In genomic region chr2:177763532-177764265, GRCh38 we compare ENCODE assay signal across 8 cellular contexts.
A peak's percentile ranks its signal among the peaks of the same experiment; 100 is the strongest.
DNase-seq lines count a peak whose midpoint lies in the region; ATAC-seq and TF ChIP-seq lines count a peak whose summit lies in the region.

No MANE protein-coding gene starts in this region.

- H3K79me2 ChIP-seq in DND-41 (ENCODE audit: insufficient read depth, low read length) = no peaks in the 10 kb centered on the region
- no peaks in the 10 kb centered on the region for H3K79me2 ChIP-seq in PC-9 (ENCODE audit: low read depth)

- peak; percentile 83 for DNase-seq in DND-41
- peak in 1 of 2 experiments; percentile 70 for DNase-seq in PC-9
- peak; percentile 79 for DNase-seq in activated T-cell treated with anti-CD3 and anti-CD28 coated beads, Interleukin-2, amount 50 U/mL, for 24 hours
- DNase-seq in fibroblast of the conjunctiva (ENCODE audit: low read depth) = peak; percentile 57
- DNase-seq in nucleus accumbens (lab: John Stamatoyannopoulos, UW) = peak in 48 of 56 donors; percentile 2 to 74 (median 40)
- DNase-seq in superior temporal gyrus (ENCODE audit: extremely low spot score) = peak; percentile 84

- no peaks in the 10 kb centered on the region for H3K9me3 Mint-ChIP-seq in activated T-cell treated with anti-CD3 and anti-CD28 coated beads, Interleukin-2, amount 50 U/mL, for 24 hours

- no peak overlapping the region for H3K4me3 Mint-ChIP-seq in activated T-cell treated with anti-CD3 and anti-CD28 coated beads, Interleukin-2, amount 50 U/mL, for 24 hours

- no peak overlapping the region for H3K27ac Mint-ChIP-seq in activated T-cell treated with anti-CD3 and anti-CD28 coated beads, Interleukin-2, amount 50 U/mL, for 24 hours

- H3K36me3 ChIP-seq in DND-41 (ENCODE audit: insufficient read depth, low read length) (no peaks in the 10 kb centered on the region), HUES6 (ENCODE audit: control insufficient read depth, insufficient read depth, low read length) (no peaks in the 10 kb centered on the region), PC-9 (ENCODE audit: low read depth) (no peaks in the 10 kb centered on the region)

- H3K27me3 Mint-ChIP-seq in activated T-cell treated with anti-CD3 and anti-CD28 coated beads, Interleukin-2, amount 50 U/mL, for 24 hours = peaks cover 26% of the 10 kb centered on the region

- POLR2A ChIA-PET in PC-9 (lab: Charles Lee; ENCODE audit: unreplicated experiment) = no interaction called here

- H3K9ac ChIP-seq in DND-41 (ENCODE audit: low read depth, low read length) = no peak overlapping the region
- H3K9ac ChIP-seq in HUES6 (ENCODE audit: low read length) = no peak overlapping the region

- H3K4me1 Mint-ChIP-seq in activated T-cell treated with anti-CD3 and anti-CD28 coated beads, Interleukin-2, amount 50 U/mL, for 24 hours (ENCODE audit: low read depth) = peaks cover 3% of the 10 kb centered on the region

- H4K20me1 ChIP-seq in DND-41 (ENCODE audit: insufficient read depth, low read length) (no peaks in the 10 kb centered on the region), PC-9 (ENCODE audit: insufficient read depth) (no peaks in the 10 kb centered on the region)

- ATAC-seq in DND-41 (ENCODE audit: insufficient read depth, low read depth) = peak; percentile 98
- peak; percentile 97 for ATAC-seq in GM21576 (IDR thresholded peaks at IDR 0.05; ENCODE audit: unreplicated experiment)

- H3K36me3 Mint-ChIP-seq in activated T-cell treated with anti-CD3 and anti-CD28 coated beads, Interleukin-2, amount 50 U/mL, for 24 hours (ENCODE audit: low read depth) = no peaks in the 10 kb centered on the region

- H3K4me1 ChIP-seq in DND-41 (ENCODE audit: insufficient read depth, low read length) (no peaks in the 10 kb centered on the region), HUES6 (ENCODE audit: control insufficient read depth, insufficient read depth, low read length) (peaks cover 8% of the 10 kb centered on the region), PC-9 (replicated peaks; ENCODE audit: insufficient read depth) (no peaks in the 10 kb centered on the region)

- TF ChIP-seq CTCF in DND-41 (IDR thresholded peaks at IDR 0.05; ENCODE audit: borderline replicate concordance, extremely low read depth, low read length, poor library complexity, severe bottlenecking) (peak; percentile 87), PC-9 (conservative IDR thresholded peaks at IDR 0.05) (peak; percentile 93)

- H3K4me3 ChIP-seq in DND-41 (ENCODE audit: low read depth in 1 of 2, low read length in 2 of 2) = no peak overlapping the region
- H3K4me3 ChIP-seq in HUES6 (ENCODE audit: low read depth, low read length) = peak overlapping the region; percentile 35
- no peak overlapping the region for H3K4me3 ChIP-seq in PC-9

- intact Hi-C loops in PC-9 (cut with micrococcal nuclease; ENCODE audit: unreplicated experiment) = no loop called here

- no peaks in the 10 kb centered on the region for H3K9me2 ChIP-seq in PC-9 (ENCODE audit: insufficient read depth)

- H2AFZ ChIP-seq in DND-41 (ENCODE audit: low read depth, low read length) (peak overlapping the region; percentile 27; the same call in 1 of the 2 replicates), PC-9 (peak overlapping the region; percentile 3; the same call in 1 of the 2 replicates)

- H3K4me2 ChIP-seq in DND-41 (ENCODE audit: insufficient read depth, low read length) (no peak overlapping the region), PC-9 (no peak overlapping the region)

- H3K9me3 ChIP-seq in DND-41 (ENCODE audit: insufficient read depth, low read length, severe bottlenecking) (no peaks in the 10 kb centered on the region), HUES6 (ENCODE audit: control insufficient read depth, insufficient read depth, low read depth, low read length) (no peaks in the 10 kb centered on the region), PC-9 (ENCODE audit: insufficient read depth, low read depth) (no peaks in the 10 kb centered on the region)

- BruUV-seq in PC-9 (replicated peaks; lab: Mats Ljungman, UMichigan) = no TSS peak

- H3F3A ChIP-seq in PC-9 (ENCODE audit: insufficient read depth, low read depth) = no peaks in the 10 kb centered on the region

- H3K27me3 ChIP-seq in DND-41 (ENCODE audit: insufficient read depth, low read length, poor library complexity) = no peaks in the 10 kb centered on the region
- peaks cover 23% of the 10 kb centered on the region for H3K27me3 ChIP-seq in HUES6 (ENCODE audit: control insufficient read depth, insufficient read depth, low read length)
- no peaks in the 10 kb centered on the region for H3K27me3 ChIP-seq in PC-9 (ENCODE audit: insufficient read depth, low read depth)

- H3K27ac ChIP-seq in DND-41 (ENCODE audit: low read length) (no peak overlapping the region), HUES6 (ENCODE audit: low read depth, low read length) (no peak overlapping the region), PC-9 (no peak overlapping the region)

- CTCF ChIA-PET in PC-9 (lab: Charles Lee) = interaction anchor here (0.6 to 0.9 kb wide), 4 partner anchors 69 to 600 kb away, joined by 3 to 6 read pairs (median 4); no protein-coding TSS in a partner anchor
